Comparison of ENCODE assay signal across 19 cellular contexts in the genomic region with DNA sequence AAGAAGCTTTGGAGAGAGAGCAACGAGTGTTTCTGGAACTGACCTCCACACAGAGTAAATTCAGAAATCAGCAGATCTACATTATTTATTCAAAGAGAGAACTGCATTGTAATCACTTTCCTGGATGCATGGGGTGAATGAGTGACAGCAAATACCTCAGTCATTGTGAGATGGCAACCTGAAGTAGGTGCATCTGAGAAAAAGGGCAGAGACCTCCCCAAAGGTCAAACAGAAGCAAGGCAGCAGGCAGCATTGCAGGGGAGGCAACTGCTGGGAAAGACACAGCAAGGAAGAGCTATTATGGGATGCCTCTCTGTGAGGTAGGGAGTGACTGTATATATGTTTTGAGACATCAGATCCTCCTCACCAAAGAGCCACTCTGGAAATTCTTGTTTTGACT. TPM values are rescaled to one million over a fixed set of nuclear protein-coding genes. Genes with fewer than 3 reads are reported as not detected.
"Had no signal": no experiment of that assay in that cellular context is flagged by ENCODE, and none has a peak within 500 bp of the region (broad histone marks: within the 10 kb centered on the region; RNA-seq: fewer than 3 reads in every experiment).

No MANE protein-coding gene starts in this region.

- H3K9me3 ChIP-seq: gastrocnemius medialis, heart right ventricle, neutrophil, right atrium auricular region, tibial nerve had no signal

- H3K4me3 ChIP-seq: coronary artery, gastrocnemius medialis, heart right ventricle, right atrium auricular region, tibial nerve had no signal

- H3K36me3 ChIP-seq: gastrocnemius medialis, heart right ventricle, neutrophil, right atrium auricular region, tibial nerve had no signal

- H3K9me3 Mint-ChIP-seq: activated naive CD4-positive, alpha-beta T cell treated with anti-CD3 and anti-CD28 coated beads for 36 hours; activated T-helper 17 cell treated with anti-CD3 and anti-CD28 coated beads, Interleukin-2, amount 50 U/mL, for 72 hours; mesothelial cell of epicardium had no signal

- DNase-seq: activated CD4-positive, alpha-beta T cell treated with anti-CD3 and anti-CD28 coated beads for 48 hours; activated CD8-positive, alpha-beta memory T cell treated with anti-CD3 and anti-CD28 coated beads for 24 hours; activated naive CD4-positive, alpha-beta T cell treated with anti-CD3 and anti-CD28 coated beads for 36 hours; activated T-cell treated with anti-CD3 and anti-CD28 coated beads for 4 hours; caudate nucleus; effector CD8-positive, alpha-beta T cell; gastrocnemius medialis; heart right ventricle; posterior cingulate gyrus; small intestine; T-helper 9 cell had no signal

- H3K27ac ChIP-seq: coronary artery, epithelial cell of prostate, gastrocnemius medialis, heart right ventricle, neutrophil, right atrium auricular region, tibial nerve, VCaP had no signal

- H3K4me3 Mint-ChIP-seq: activated naive CD4-positive, alpha-beta T cell treated with anti-CD3 and anti-CD28 coated beads for 36 hours; activated T-helper 17 cell treated with anti-CD3 and anti-CD28 coated beads, Interleukin-2, amount 50 U/mL, for 72 hours; mesothelial cell of epicardium had no signal

- H3K4me1 Mint-ChIP-seq: activated T-helper 17 cell treated with anti-CD3 and anti-CD28 coated beads, Interleukin-2, amount 50 U/mL, for 72 hours had no signal

- ATAC-seq: activated T-helper 17 cell treated with anti-CD3 and anti-CD28 coated beads, Interleukin-2, amount 50 U/mL, for 72 hours; gastrocnemius medialis; heart right ventricle had no signal

- H3K27ac Mint-ChIP-seq: activated naive CD4-positive, alpha-beta T cell treated with anti-CD3 and anti-CD28 coated beads for 36 hours; activated T-helper 17 cell treated with anti-CD3 and anti-CD28 coated beads, Interleukin-2, amount 50 U/mL, for 72 hours; mesothelial cell of epicardium had no signal

- H3K27me3 ChIP-seq: gastrocnemius medialis, heart right ventricle, neutrophil, right atrium auricular region, tibial nerve had no signal

- H3K36me3 Mint-ChIP-seq: mesothelial cell of epicardium had no signal

- H3K4me1 ChIP-seq: gastrocnemius medialis, heart right ventricle, right atrium auricular region, tibial nerve had no signal

- FAIRE-seq: small intestine had no signal

RNA-seq across cellular contexts. Expression of gene GPR85, which starts 58.2 kb away (rescaled TPM):
- total RNA-seq: activated naive CD4-positive, alpha-beta T cell treated with anti-CD3 and anti-CD28 coated beads for 36 hours had no signal
